ENCODE assay signal across 29 cellular contexts in genomic region chr12:111078731-111079130, GRCh38. TPM values are rescaled to one million over a fixed set of nuclear protein-coding genes. Genes with fewer than 3 reads are reported as not detected.
"Had no signal": no experiment of that assay in that cellular context is flagged by ENCODE, and none has a peak within 500 bp of the region (broad histone marks: within the 10 kb centered on the region; RNA-seq: fewer than 3 reads in every experiment).

No MANE protein-coding gene starts in this region.

- FAIRE-seq: endothelial cell of umbilical vein, islet of Langerhans, pancreas had no signal

- H3K9me3 ChIP-seq: esophagus muscularis mucosa, gastroesophageal sphincter, heart right ventricle, left ventricle myocardium inferior, lower lobe of right lung, neutrophil, pancreas, psoas muscle, sigmoid colon, stomach, thyroid gland, vagina had no signal

- H3K36me3 ChIP-seq: esophagus muscularis mucosa, gastroesophageal sphincter, heart right ventricle, left ventricle myocardium inferior, lower lobe of right lung, neutrophil, pancreas, sigmoid colon, stomach, thyroid gland, vagina had no signal

- DNase-seq: dermis blood vessel endothelial cell; effector memory CD4-positive, alpha-beta T cell; foreskin keratinocyte; heart right ventricle; hippocampal formation; left colon; left ventricle myocardium inferior; lower lobe of right lung; pancreas; psoas muscle; right cardiac atrium; sigmoid colon; stimulated activated naive CD4-positive, alpha-beta T cell treated with Interleukin-2 at 50 U/mL for 16 hours; stomach; thyroid gland; trophoblast cell had no signal

- H3K27ac ChIP-seq: coronary artery, esophagus muscularis mucosa, foreskin keratinocyte, gastroesophageal sphincter, heart right ventricle, left ventricle myocardium inferior, lower lobe of right lung, neutrophil, pancreas, psoas muscle, sigmoid colon, stomach, thyroid gland, vagina had no signal

- H3K27me3 ChIP-seq: pancreas, thyroid gland, vagina had no signal

- ATAC-seq: foreskin keratinocyte; gastroesophageal sphincter; heart right ventricle; left colon; lower lobe of right lung; naive thymus-derived CD8-positive, alpha-beta T cell; pancreas; psoas muscle; right cardiac atrium had no signal

- H3K4me1 ChIP-seq: esophagus muscularis mucosa, foreskin keratinocyte, gastroesophageal sphincter, heart right ventricle, left ventricle myocardium inferior, lower lobe of right lung, psoas muscle, sigmoid colon, thyroid gland, vagina had no signal

- H3K9me3 Mint-ChIP-seq: naive thymus-derived CD8-positive, alpha-beta T cell had no signal

- H3K4me3 ChIP-seq: coronary artery, esophagus muscularis mucosa, gastroesophageal sphincter, heart right ventricle, left ventricle myocardium inferior, lower lobe of right lung, pancreas, psoas muscle, sigmoid colon, stomach, thyroid gland, vagina had no signal

- H3K4me3 Mint-ChIP-seq: naive thymus-derived CD8-positive, alpha-beta T cell had no signal

RNA-seq across cellular contexts. Expression of gene CUX2, which starts 44.8 kb away (rescaled TPM):
- total RNA-seq: dermis blood vessel endothelial cell, endothelial cell of umbilical vein, epithelial cell of proximal tubule, fibroblast of lung, foreskin keratinocyte, gastroesophageal sphincter, kidney epithelial cell, left ventricle myocardium inferior, lower lobe of right lung, myocyte, renal cortical epithelial cell, right cardiac atrium had no signal
- polyA plus RNA-seq: endothelial cell of umbilical vein, fibroblast of lung, foreskin keratinocyte, heart right ventricle, right cardiac atrium had no signal
